In genomic region chr13:43134896-43135295, GRCh38 we compare ENCODE assay signal across 26 cellular contexts.
DNase-seq lines count a peak whose midpoint lies in the region; FAIRE-seq and TF ChIP-seq lines count a peak whose summit lies in the region.
"Had no signal": no experiment of that assay in that cellular context is flagged by ENCODE, and none has a peak within 500 bp of the region (broad histone marks: within the 10 kb centered on the region; RNA-seq: fewer than 3 reads in every experiment).

No MANE protein-coding gene starts in this region.

- H3K4me3 ChIP-seq in trophoblast cell (ENCODE audit: low read depth, low read length), result no peak overlapping the region
- no peak overlapping the region for H3K4me3 ChIP-seq in MM.1S (ENCODE audit: low read length)
- H3K4me3 ChIP-seq: K562, Peyer's patch had no signal

- DNase-seq in NCI-H2107 treated with DMSO at 0.1 percent for 48 hours (lab: John Stamatoyannopoulos, UW; ENCODE audit: unreplicated experiment), result peak; percentile 9
- DNase-seq in NCI-H2107 (lab: John Stamatoyannopoulos, UW), result no peak
- DNase-seq in NCI-H524 treated with DMSO at 0.1 percent for 48 hours (lab: John Stamatoyannopoulos, UW), result peak; percentile 58
- no peak for DNase-seq in trophoblast cell
- DNase-seq in globus pallidus (ENCODE audit: low spot score), result no peak
- no peak for DNase-seq in GM12892 (ENCODE audit: insufficient read length)
- DNase-seq in MM.1S, result no peak
- DNase-seq: AML-193; C1 segment of cervical spinal cord; Calu3; CD8-positive, alpha-beta T cell; DMS53; EL; GF-D8; H7; NCI-H1092 treated with DMSO at 0.1 percent for 48 hours; NCI-H1436 treated with DMSO at 0.1 percent for 48 hours; NCI-H2081 treated with DMSO at 0.1 percent for 48 hours; NCI-H2227 treated with DMSO at 0.1 percent for 48 hours; NCI-H510A treated with DMSO at 0.1 percent for 48 hours; Peyer's patch; T-cell had no signal

- no peak overlapping the region for H3K4me3 Mint-ChIP-seq in brain
- H3K4me3 Mint-ChIP-seq: CD8-positive, alpha-beta T cell; T-cell had no signal

- H3K9me3 Mint-ChIP-seq in brain, result peaks cover 0 to 6% (median 0%) of the 10 kb centered on the region in 5 experiments
- H3K9me3 Mint-ChIP-seq: CD8-positive, alpha-beta T cell; T-cell had no signal

- no CpG with 5 or more reads among the region's 6 CpGs for WGBS in trophoblast cell (ENCODE audit: extremely low coverage, insufficient coverage, insufficient read length)

- H2BK120ac ChIP-seq in trophoblast cell (ENCODE audit: insufficient read depth, low read length, poor library complexity), result no peak overlapping the region

- no peak overlapping the region for H3K4me2 ChIP-seq in trophoblast cell (ENCODE audit: low read length)
- no peak overlapping the region for H3K4me2 ChIP-seq in MM.1S (ENCODE audit: low read depth, low read length)

- no peak for TF ChIP-seq POLR2A in GM12892 (IDR thresholded peaks at IDR 0.05; ENCODE audit: low read depth, low read length)

- H3K36me3 Mint-ChIP-seq in brain, result no peaks in the 10 kb centered on the region
- H3K36me3 Mint-ChIP-seq: CD8-positive, alpha-beta T cell; T-cell had no signal

- H2BK12ac ChIP-seq in trophoblast cell (ENCODE audit: low read length), result peak overlapping the region; percentile 13

- H3K27ac Mint-ChIP-seq in brain, result peak overlapping the region; percentile 8 to 80 (median 16)
- H3K27ac Mint-ChIP-seq: CD8-positive, alpha-beta T cell; T-cell had no signal

- no peak overlapping the region for H3K9ac ChIP-seq in trophoblast cell (ENCODE audit: low read length)
- H3K9ac ChIP-seq in MM.1S (ENCODE audit: low read length), result no peak overlapping the region

- no peak overlapping the region for H4K12ac ChIP-seq in trophoblast cell (ENCODE audit: low read depth, low read length)

- no peaks in the 10 kb centered on the region for H3K9me2 ChIP-seq in MM.1S (replicated peaks; ENCODE audit: insufficient read depth, low read length)

- no peak overlapping the region for H3K14ac ChIP-seq in trophoblast cell (ENCODE audit: low read length)

- H4K20me1 ChIP-seq in MM.1S (ENCODE audit: insufficient read depth, low read length), result no peaks in the 10 kb centered on the region

- H3K36me3 ChIP-seq in trophoblast cell (ENCODE audit: control insufficient read depth in 1 of 2, insufficient read depth in 2 of 2, low read length in 2 of 2) (no peaks in the 10 kb centered on the region), MM.1S (replicated peaks; ENCODE audit: insufficient read depth, low read length) (no peaks in the 10 kb centered on the region)
- H3K36me3 ChIP-seq: Peyer's patch had no signal

- no peak overlapping the region for H2BK5ac ChIP-seq in trophoblast cell (ENCODE audit: low read depth, low read length, poor library complexity)

- H3F3A ChIP-seq in MM.1S (ENCODE audit: insufficient read depth, low read length), result no peaks in the 10 kb centered on the region

- TF ChIP-seq CTCF in brain (conservative IDR thresholded peaks at IDR 0.05) (no peak), MM.1S (IDR thresholded peaks at IDR 0.05; ENCODE audit: low read length) (no peak)

- no peak overlapping the region for H3K18ac ChIP-seq in trophoblast cell (ENCODE audit: low read length)

- H3K27ac ChIP-seq in trophoblast cell (ENCODE audit: low read depth, low read length) (no peak overlapping the region), MM.1S (ENCODE audit: low read length) (no peak overlapping the region)
- H3K27ac ChIP-seq: HL-60, Peyer's patch had no signal

- no peak overlapping the region for H4K8ac ChIP-seq in trophoblast cell (ENCODE audit: low read depth, low read length)

- peaks cover 10% of the 10 kb centered on the region for H3K79me1 ChIP-seq in trophoblast cell (ENCODE audit: low read length)

- no peaks in the 10 kb centered on the region for H3K27me3 ChIP-seq in trophoblast cell (ENCODE audit: insufficient read depth, low read length)
- H3K27me3 ChIP-seq in MM.1S (replicated peaks; ENCODE audit: insufficient read depth, low read length), result no peaks in the 10 kb centered on the region
- H3K27me3 ChIP-seq: Peyer's patch had no signal

- H3K9me3 ChIP-seq in trophoblast cell (ENCODE audit: insufficient read depth, low read depth, low read length) (no peaks in the 10 kb centered on the region), MM.1S (replicated peaks; ENCODE audit: insufficient read depth, low read length) (no peaks in the 10 kb centered on the region)
- H3K9me3 ChIP-seq: Peyer's patch had no signal

- FAIRE-seq in GM12892 (lab: Jason Lieb, UNC), result no peak
- FAIRE-seq: HepG2, K562 had no signal

- H3K79me2 ChIP-seq in trophoblast cell (ENCODE audit: control insufficient read depth, insufficient read depth, low read length, poor library complexity) (no peaks in the 10 kb centered on the region), MM.1S (ENCODE audit: low read length) (no peaks in the 10 kb centered on the region)

- H4K91ac ChIP-seq in trophoblast cell (ENCODE audit: low read depth, low read length), result peak overlapping the region; percentile 22

- H3K4ac ChIP-seq in trophoblast cell (ENCODE audit: low read depth, low read length), result no peak overlapping the region

- H3K4me1 ChIP-seq in trophoblast cell (ENCODE audit: control insufficient read depth in 1 of 2, insufficient read depth in 2 of 2, low read length in 2 of 2) (peaks cover 5 to 8% of the 10 kb centered on the region in 2 experiments), MM.1S (ENCODE audit: low read length) (no peaks in the 10 kb centered on the region)
- H3K4me1 ChIP-seq: Peyer's patch had no signal

- peaks cover 83% of the 10 kb centered on the region for H3K4me1 Mint-ChIP-seq in brain
- H3K4me1 Mint-ChIP-seq: T-cell had no signal

- H2AFZ ChIP-seq in trophoblast cell (ENCODE audit: insufficient read depth, low read length, poor library complexity), result no peak overlapping the region
- H2AFZ ChIP-seq in MM.1S (ENCODE audit: low read length), result no peak overlapping the region

- H3K27me3 Mint-ChIP-seq in brain, result peaks cover 3% of the 10 kb centered on the region

- no peak overlapping the region for H3K23ac ChIP-seq in trophoblast cell (ENCODE audit: low read length)

- H2AK5ac ChIP-seq in trophoblast cell (ENCODE audit: low read length), result no peak overlapping the region

Comparison
In these comparisons a context has a peak if more than half of its experiments do, and no peak if none do; other contexts are left out.
1. DNase-seq: peak in NCI-H2107 treated with DMSO at 0.1 percent for 48 hours (single experiment) and NCI-H524 treated with DMSO at 0.1 percent for 48 hours (single experiment); none in NCI-H2107 (single experiment), trophoblast cell (0 of 2), globus pallidus (single experiment), GM12892 (single experiment) and MM.1S (single experiment).